ENCODE assay signal across 17 cellular contexts in the genomic region with DNA sequence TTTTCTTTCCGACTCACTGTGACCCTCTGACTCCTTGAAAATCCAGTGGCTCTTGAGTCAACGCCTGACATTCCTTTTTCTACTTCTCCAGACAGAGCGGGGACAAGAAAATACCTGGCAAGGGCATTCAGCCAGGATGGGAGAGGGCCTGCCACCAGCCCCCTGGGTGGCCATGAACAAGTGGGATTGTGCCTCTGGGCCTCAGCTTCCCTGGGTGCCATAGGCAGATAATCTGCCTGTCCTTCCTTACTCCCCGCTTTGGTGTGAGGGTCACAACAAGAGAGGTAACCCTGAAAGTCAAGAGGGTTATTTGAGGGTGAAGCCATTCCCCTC.
"Had no signal": no experiment of that assay in that cellular context is flagged by ENCODE, and none has a peak within 500 bp of the region (broad histone marks: within the 10 kb centered on the region; RNA-seq: fewer than 3 reads in every experiment).

No MANE protein-coding gene starts in this region.

- H3K4me1 ChIP-seq: esophagus muscularis mucosa, foreskin keratinocyte, gastroesophageal sphincter, heart left ventricle, left lung, lower lobe of right lung had no signal

- H3K4me3 ChIP-seq: esophagus muscularis mucosa, gastroesophageal sphincter, heart left ventricle, hepatocyte, left lung, lower lobe of right lung had no signal

- DNase-seq: cortex of kidney; effector CD4-positive, alpha-beta T cell; effector memory CD4-positive, alpha-beta T cell; foreskin keratinocyte; heart left ventricle; hypothalamus; immature natural killer cell; kidney; kidney glomerular epithelial cell; left colon; left lung; left ventricle myocardium superior; lower lobe of right lung; mesenchymal stem cell had no signal

- H3K27me3 ChIP-seq: foreskin keratinocyte, hepatocyte, left lung had no signal

- H2AFZ ChIP-seq: hepatocyte had no signal

- H3K36me3 ChIP-seq: esophagus muscularis mucosa, gastroesophageal sphincter, heart left ventricle, left lung, lower lobe of right lung had no signal

- H3K9me3 ChIP-seq: lower lobe of right lung had no signal

- H3K4me2 ChIP-seq: hepatocyte had no signal

- H3K27ac ChIP-seq: esophagus muscularis mucosa, foreskin keratinocyte, gastroesophageal sphincter, heart left ventricle, hepatocyte, left lung, lower lobe of right lung had no signal

- ATAC-seq: foreskin keratinocyte, gastroesophageal sphincter, heart left ventricle, left colon, left lung, left ventricle myocardium superior had no signal
